Comparison of ENCODE assay signal across 10 cellular contexts in the genomic region with DNA sequence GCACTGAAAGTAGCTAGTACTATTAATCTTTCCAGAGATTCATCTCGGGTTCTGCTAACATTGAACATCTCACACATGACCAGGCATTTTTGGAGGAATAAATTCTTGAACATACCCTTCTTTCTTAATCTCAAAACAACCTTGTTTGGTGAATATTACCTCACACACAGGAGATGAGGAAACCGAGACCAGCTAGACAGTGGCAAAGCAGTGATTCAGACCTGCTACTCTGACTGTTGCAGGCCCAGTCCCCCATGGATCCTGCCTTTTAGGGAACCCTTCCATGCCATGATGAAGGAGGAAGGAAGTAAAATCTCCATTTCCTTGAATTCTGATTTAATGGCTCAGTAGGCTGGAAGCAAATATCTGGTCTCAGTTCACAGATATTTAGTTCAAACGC. TPM values are rescaled to one million over a fixed set of nuclear protein-coding genes. Genes with fewer than 3 reads are reported as not detected.
DNase-seq lines count a peak whose midpoint lies in the region; ATAC-seq and TF ChIP-seq lines count a peak whose summit lies in the region.
"Had no signal": no experiment of that assay in that cellular context is flagged by ENCODE, and none has a peak within 500 bp of the region (broad histone marks: within the 10 kb centered on the region; RNA-seq: fewer than 3 reads in every experiment).

No MANE protein-coding gene starts in this region.

- H3K36me3 ChIP-seq in mesenchymal stem cell (ENCODE audit: control insufficient read depth in 1 of 2, insufficient read depth in 2 of 2, low read depth in 1 of 2, low read length in 2 of 2), result no peaks in the 10 kb centered on the region
- H3K36me3 ChIP-seq in tibial artery, result no peaks in the 10 kb centered on the region

- no peak overlapping the region for H2BK15ac ChIP-seq in mesenchymal stem cell (ENCODE audit: low read depth, poor library complexity, severe bottlenecking)

- 70% methylated on average over 3 of the region's 3 CpGs for WGBS in mesenchymal stem cell

- H3K36me3 Mint-ChIP-seq in activated naive CD4-positive, alpha-beta T cell treated with anti-CD3 and anti-CD28 coated beads for 36 hours (ENCODE audit: low read depth), result no peaks in the 10 kb centered on the region
- H3K36me3 Mint-ChIP-seq in brain, result no peaks in the 10 kb centered on the region

- no peak overlapping the region for H2AK5ac ChIP-seq in mesenchymal stem cell (ENCODE audit: low read length, severe bottlenecking)

- peaks cover 16% of the 10 kb centered on the region for H3K4me1 ChIP-seq in mesenchymal stem cell (ENCODE audit: control insufficient read depth, insufficient read depth, low read depth, low read length)
- H3K4me1 ChIP-seq in tibial artery, result peaks cover 0 to 48% (median 15%) of the 10 kb centered on the region in 4 donors

- H4K91ac ChIP-seq in mesenchymal stem cell (ENCODE audit: low read length), result no peak overlapping the region

- H3K27ac ChIP-seq in mesenchymal stem cell (ENCODE audit: low read length, poor library complexity, severe bottlenecking) (no peak overlapping the region), tibial artery (peak overlapping the region; percentile 90 to 91)

- peak overlapping the region; percentile 91 for H3K9ac ChIP-seq in mesenchymal stem cell (ENCODE audit: low read length)

- H3K9me3 Mint-ChIP-seq in activated naive CD4-positive, alpha-beta T cell treated with anti-CD3 and anti-CD28 coated beads for 36 hours, result no peaks in the 10 kb centered on the region
- H3K9me3 Mint-ChIP-seq in brain, result peaks cover 0 to 4% (median 0%) of the 10 kb centered on the region in 5 experiments

- H3K23ac ChIP-seq in mesenchymal stem cell (ENCODE audit: low read length in 2 of 2), result no peak overlapping the region

- no peak overlapping the region for H3K4me2 ChIP-seq in mesenchymal stem cell (ENCODE audit: low read length, poor library complexity, severe bottlenecking)

- H2AFZ ChIP-seq in mesenchymal stem cell (ENCODE audit: low read depth, low read length), result no peak overlapping the region

- H3K4ac ChIP-seq in mesenchymal stem cell (ENCODE audit: low read depth in 1 of 2, low read length in 2 of 2), result no peak overlapping the region

- CTCF ChIA-PET in activated naive CD4-positive, alpha-beta T cell treated with anti-CD3 and anti-CD28 coated beads for 36 hours (lab: Charles Lee), result interaction anchor here (1.2 kb wide), 1 partner anchor 27 kb away, joined by 4 read pairs; no protein-coding TSS in a partner anchor

- peak overlapping the region in 1 of 2 experiments; percentile 91 for H3K4me3 ChIP-seq in mesenchymal stem cell (ENCODE audit: insufficient read depth in 1 of 2, low read depth in 1 of 2, low read length in 2 of 2)
- H3K4me3 ChIP-seq in tibial artery, result peak overlapping the region; percentile 74 to 76

- H3K9me3 ChIP-seq in mesenchymal stem cell (ENCODE audit: control insufficient read depth, low read length) (no peaks in the 10 kb centered on the region), tibial artery (no peaks in the 10 kb centered on the region)

- ATAC-seq in HG02870 (IDR thresholded peaks at IDR 0.05; ENCODE audit: unreplicated experiment) (no peak), GM21528 (IDR thresholded peaks at IDR 0.05; ENCODE audit: low FRiP score, unreplicated experiment) (no peak)

- H2BK120ac ChIP-seq in mesenchymal stem cell (ENCODE audit: low read depth, low read length), result no peak overlapping the region

- H3K18ac ChIP-seq in mesenchymal stem cell (ENCODE audit: low read depth in 1 of 2, low read length in 2 of 2), result no peak overlapping the region

- intact Hi-C loops in activated naive CD4-positive, alpha-beta T cell treated with anti-CD3 and anti-CD28 coated beads for 36 hours (cut with micrococcal nuclease), result loop anchor here (5.0 to 10.0 kb wide), 7 partner anchors 99 to 1284 kb away; partner anchors contain the start of genes C9orf40, CARNMT1, NMRK1 and OSTF1
- intact Hi-C loops in tibial artery (cut with DNase I; ENCODE audit: low total_unique reads), result no loop called here

- H2BK12ac ChIP-seq in mesenchymal stem cell (ENCODE audit: low read length in 2 of 2), result no peak overlapping the region

- no peak overlapping the region for H2BK5ac ChIP-seq in mesenchymal stem cell (ENCODE audit: low read depth, low read length, poor library complexity, severe bottlenecking)

- no peaks in the 10 kb centered on the region for H3K27me3 Mint-ChIP-seq in activated naive CD4-positive, alpha-beta T cell treated with anti-CD3 and anti-CD28 coated beads for 36 hours (ENCODE audit: low read depth)
- H3K27me3 Mint-ChIP-seq in brain, result peaks cover 33% of the 10 kb centered on the region

- H3K27me3 ChIP-seq in mesenchymal stem cell (ENCODE audit: control insufficient read depth in 1 of 2, insufficient read depth in 1 of 2, low read length in 2 of 2), result peaks cover 4 to 21% of the 10 kb centered on the region in 2 experiments
- no peaks in the 10 kb centered on the region for H3K27me3 ChIP-seq in tibial artery

- no peak overlapping the region for H3K27ac Mint-ChIP-seq in activated naive CD4-positive, alpha-beta T cell treated with anti-CD3 and anti-CD28 coated beads for 36 hours
- peak overlapping the region in 3 of 5 experiments; percentile 22 to 85 (median 80) for H3K27ac Mint-ChIP-seq in brain

- TF ChIP-seq CTCF in brain (conservative IDR thresholded peaks at IDR 0.05) (no peak), tibial artery (IDR thresholded peaks at IDR 0.05) (no peak)

- H3K14ac ChIP-seq in mesenchymal stem cell (ENCODE audit: low read length in 2 of 2), result no peak overlapping the region

- peaks cover 47% of the 10 kb centered on the region for H3K4me1 Mint-ChIP-seq in activated naive CD4-positive, alpha-beta T cell treated with anti-CD3 and anti-CD28 coated beads for 36 hours (ENCODE audit: low read depth)
- peaks cover 59% of the 10 kb centered on the region for H3K4me1 Mint-ChIP-seq in brain

- H4K8ac ChIP-seq in mesenchymal stem cell (ENCODE audit: low read length), result no peak overlapping the region

- H3K79me1 ChIP-seq in mesenchymal stem cell (replicated peaks; ENCODE audit: low read length, poor library complexity, severe bottlenecking), result peaks cover 6% of the 10 kb centered on the region

- DNase-seq in activated naive CD4-positive, alpha-beta T cell treated with anti-CD3 and anti-CD28 coated beads for 36 hours, result peak; percentile 28
- no peak for DNase-seq in activated naive CD4-positive, alpha-beta T cell treated with anti-CD3 and anti-CD28 coated beads, Interleukin-2, amount 50 U/mL, for 16 hours
- DNase-seq in mesenchymal stem cell, result no peak
- DNase-seq in tibial artery, result no peak
- DNase-seq in ureter (ENCODE audit: low spot score), result no peak
- DNase-seq: erythroblast, NCI-H2029 had no signal

- peak overlapping the region; percentile 97 for H3K4me3 Mint-ChIP-seq in activated naive CD4-positive, alpha-beta T cell treated with anti-CD3 and anti-CD28 coated beads for 36 hours
- peak overlapping the region; percentile 94 to 98 (median 96) for H3K4me3 Mint-ChIP-seq in brain

RNA-seq across cellular contexts. Expression of gene PCSK5, which starts 2.6 kb away (rescaled TPM):
- 1 to 10 TPM; 5.7 to 6.0 TPM for total RNA-seq in activated naive CD4-positive, alpha-beta T cell treated with anti-CD3 and anti-CD28 coated beads for 36 hours
- 0.31 TPM for polyA plus RNA-seq in brain (ENCODE audit: insufficient read depth, low read depth, low replicate concordance)
- 2.5 TPM for polyA plus RNA-seq in mesenchymal stem cell (2013, experiment 1 of 2)
- 2.6 TPM for polyA plus RNA-seq in mesenchymal stem cell (2013, experiment 2 of 2)
- 13.8 TPM for total RNA-seq in ureter
